In genomic region chr14:91420686-91421085, GRCh38 we compare ENCODE assay signal across 15 cellular contexts.
"Had no signal": no experiment of that assay in that cellular context is flagged by ENCODE, and none has a peak within 500 bp of the region (broad histone marks: within the 10 kb centered on the region; RNA-seq: fewer than 3 reads in every experiment).

No MANE protein-coding gene starts in this region.

- H3K36me3 Mint-ChIP-seq: natural killer cell had no signal

- H3K27ac Mint-ChIP-seq: activated CD8-positive, alpha-beta T cell treated with anti-CD3 and anti-CD28 coated beads for 36 hours; dendritic cell treated with granulocyte-macrophage colony-stimulating factor and Interleukin-4, amounts not matched to agents 40 ng/mL and 50 ng/mL, for 4 days; natural killer cell; T-helper 2 cell treated with Interferon-gamma antibody and Interleukin-4, amounts not matched to agents 5 μg/mL and 100 μg/mL, for 36 hours had no signal

- H3K27me3 Mint-ChIP-seq: activated CD8-positive, alpha-beta T cell treated with anti-CD3 and anti-CD28 coated beads for 36 hours had no signal

- H3K27me3 ChIP-seq: adrenal gland had no signal

- DNase-seq: activated CD8-positive, alpha-beta T cell treated with anti-CD3 and anti-CD28 coated beads for 36 hours; activated effector memory CD4-positive, alpha-beta T cell treated with Interleukin-2 at 50 U/mL for 16 hours; activated naive CD4-positive, alpha-beta T cell treated with anti-CD3 and anti-CD28 coated beads, Interleukin-2, amount 50 U/mL, for 16 hours; activated T-cell treated with anti-CD3 and anti-CD28 coated beads, Interleukin-2, amount 50 U/mL, for 4 hours; effector CD8-positive, alpha-beta T cell; esophagus squamous epithelium; heart right ventricle; mesenchymal stem cell; natural killer cell; stimulated activated naive CD4-positive, alpha-beta T cell treated with Interleukin-2 at 50 U/mL for 16 hours; substantia nigra; tibial artery had no signal

- H3K4me3 Mint-ChIP-seq: activated CD8-positive, alpha-beta T cell treated with anti-CD3 and anti-CD28 coated beads for 36 hours; activated T-cell treated with anti-CD3 and anti-CD28 coated beads, Interleukin-2, amount 50 U/mL, for 4 hours; dendritic cell treated with granulocyte-macrophage colony-stimulating factor and Interleukin-4, amounts not matched to agents 40 ng/mL and 50 ng/mL, for 4 days; natural killer cell; T-helper 2 cell treated with Interferon-gamma antibody and Interleukin-4, amounts not matched to agents 5 μg/mL and 100 μg/mL, for 36 hours had no signal

- H3K9me3 ChIP-seq: adrenal gland, esophagus squamous epithelium, heart right ventricle, tibial artery had no signal

- H3K27ac ChIP-seq: adrenal gland, esophagus squamous epithelium, heart right ventricle, tibial artery had no signal

- H3K36me3 ChIP-seq: adrenal gland, esophagus squamous epithelium, heart right ventricle, tibial artery had no signal

- H3K4me3 ChIP-seq: adrenal gland, esophagus squamous epithelium, heart right ventricle, tibial artery had no signal

- H3K9me3 Mint-ChIP-seq: activated CD8-positive, alpha-beta T cell treated with anti-CD3 and anti-CD28 coated beads for 36 hours; activated T-cell treated with anti-CD3 and anti-CD28 coated beads, Interleukin-2, amount 50 U/mL, for 4 hours; dendritic cell treated with granulocyte-macrophage colony-stimulating factor and Interleukin-4, amounts not matched to agents 40 ng/mL and 50 ng/mL, for 4 days; natural killer cell; T-helper 2 cell treated with Interferon-gamma antibody and Interleukin-4, amounts not matched to agents 5 μg/mL and 100 μg/mL, for 36 hours had no signal
